Comparison of ENCODE assay signal across 14 cellular contexts in genomic region chr3:194072097-194072428, GRCh38.
A peak's percentile ranks its signal among the peaks of the same experiment; 100 is the strongest.
DNase-seq lines count a peak whose midpoint lies in the region; ATAC-seq and TF ChIP-seq lines count a peak whose summit lies in the region.
"Had no signal": no experiment of that assay in that cellular context is flagged by ENCODE, and none has a peak within 500 bp of the region (broad histone marks: within the 10 kb centered on the region; RNA-seq: fewer than 3 reads in every experiment).

No MANE protein-coding gene starts in this region.

- H2AFZ ChIP-seq in PC-3 (ENCODE audit: low read length), result no peak overlapping the region

- no peak for TF ChIP-seq CTCF in PC-3 (conservative IDR thresholded peaks at IDR 0.05; ENCODE audit: low read depth, low read length)

- no peaks in the 10 kb centered on the region for H3K36me3 Mint-ChIP-seq in activated naive CD4-positive, alpha-beta T cell treated with anti-CD3 and anti-CD28 coated beads for 36 hours (ENCODE audit: low read depth)
- no peaks in the 10 kb centered on the region for H3K36me3 Mint-ChIP-seq in stimulated activated memory B cell treated with anti-CD40 and anti-IgM and Interleukin-4, amounts not matched to agents 10 μg/mL and 1 μg/mL and 100 μg/mL, for 72 hours

- no peak overlapping the region for H3K4me3 Mint-ChIP-seq in activated naive CD4-positive, alpha-beta T cell treated with anti-CD3 and anti-CD28 coated beads for 36 hours
- H3K4me3 Mint-ChIP-seq in stimulated activated memory B cell treated with anti-CD40 and anti-IgM and Interleukin-4, amounts not matched to agents 10 μg/mL and 1 μg/mL and 100 μg/mL, for 72 hours, result peak overlapping the region; percentile 48

- peak; percentile 16 for DNase-seq in activated naive CD4-positive, alpha-beta T cell treated with anti-CD3 and anti-CD28 coated beads for 36 hours
- no peak for DNase-seq in activated naive CD4-positive, alpha-beta T cell (lab: John Stamatoyannopoulos, UW)
- peak; percentile 27 for DNase-seq in PC-3
- peak; percentile 59 for DNase-seq in glomerular visceral epithelial cell (ENCODE audit: extremely low spot score)
- no peak for DNase-seq in dermis blood vessel endothelial cell
- DNase-seq in NCI-H2107 treated with DMSO at 0.1 percent for 48 hours (lab: John Stamatoyannopoulos, UW; ENCODE audit: unreplicated experiment), result no peak
- DNase-seq: activated CD4-positive, alpha-beta T cell treated with anti-CD3 and anti-CD28 coated beads, Interleukin-2, amount 50 U/mL, for 4 hours; GF-D8; NCI-H1417; NCI-H748 treated with DMSO at 0.1 percent for 48 hours; SK-N-SH had no signal

- CTCF ChIA-PET in activated naive CD4-positive, alpha-beta T cell treated with anti-CD3 and anti-CD28 coated beads for 36 hours (lab: Charles Lee), result interaction anchor here (1.0 kb wide), 1 partner anchor 13 kb away, joined by 3 read pairs; no protein-coding TSS in a partner anchor
- CTCF ChIA-PET in PC-3 (lab: Charles Lee), result no interaction called here

- no peaks in the 10 kb centered on the region for H3K9me3 Mint-ChIP-seq in activated naive CD4-positive, alpha-beta T cell treated with anti-CD3 and anti-CD28 coated beads for 36 hours
- H3K9me3 Mint-ChIP-seq in stimulated activated memory B cell treated with anti-CD40 and anti-IgM and Interleukin-4, amounts not matched to agents 10 μg/mL and 1 μg/mL and 100 μg/mL, for 72 hours, result peaks cover 4% of the 10 kb centered on the region

- no peaks in the 10 kb centered on the region for H3K27me3 ChIP-seq in PC-3 (ENCODE audit: low read length)

- no peak for ATAC-seq in PC-3
- ATAC-seq in stimulated activated memory B cell treated with anti-CD40 and anti-IgM and Interleukin-4, amounts not matched to agents 10 μg/mL and 1 μg/mL and 100 μg/mL, for 72 hours, result no peak
- ATAC-seq in GM18861 (IDR thresholded peaks at IDR 0.05; ENCODE audit: unreplicated experiment), result no peak

- H3K4me2 ChIP-seq in PC-3 (ENCODE audit: low read length), result no peak overlapping the region; the same call in 1 of the 2 replicates

- no peaks in the 10 kb centered on the region for H3K9me2 ChIP-seq in PC-3 (replicated peaks; ENCODE audit: low read length)
- H3K9me2 ChIP-seq: SK-N-SH had no signal

- intact Hi-C loops in activated naive CD4-positive, alpha-beta T cell treated with anti-CD3 and anti-CD28 coated beads for 36 hours (cut with micrococcal nuclease), result no loop called here
- intact Hi-C loops in PC-3 (cut with micrococcal nuclease), result loop anchor here (5.0 to 10.0 kb wide), 2 partner anchors 243 to 290 kb away; no protein-coding TSS in a partner anchor

- H3K36me3 ChIP-seq in PC-3 (ENCODE audit: low read depth, low read length), result no peaks in the 10 kb centered on the region
- H3K36me3 ChIP-seq: neutrophil had no signal

- H3K9me3 ChIP-seq in PC-3 (ENCODE audit: low read length), result no peaks in the 10 kb centered on the region
- H3K9me3 ChIP-seq: neutrophil had no signal

- POLR2A ChIA-PET in PC-3 (lab: Charles Lee; ENCODE audit: unreplicated experiment), result interaction anchor here (0.6 kb wide), 2 partner anchors 67 to 112 kb away, joined by 4 read pairs; no protein-coding TSS in a partner anchor

- H3K4me3 ChIP-seq in PC-3 (ENCODE audit: low read length), result no peak overlapping the region

- H3K79me2 ChIP-seq in PC-3 (ENCODE audit: low read length), result no peaks in the 10 kb centered on the region

- H3K27ac Mint-ChIP-seq in activated naive CD4-positive, alpha-beta T cell treated with anti-CD3 and anti-CD28 coated beads for 36 hours, result no peak overlapping the region
- H3K27ac Mint-ChIP-seq in stimulated activated memory B cell treated with anti-CD40 and anti-IgM and Interleukin-4, amounts not matched to agents 10 μg/mL and 1 μg/mL and 100 μg/mL, for 72 hours, result peak overlapping the region; percentile 43

- H3K27me3 Mint-ChIP-seq in activated naive CD4-positive, alpha-beta T cell treated with anti-CD3 and anti-CD28 coated beads for 36 hours (ENCODE audit: low read depth), result peaks cover 19% of the 10 kb centered on the region
- no peaks in the 10 kb centered on the region for H3K27me3 Mint-ChIP-seq in stimulated activated memory B cell treated with anti-CD40 and anti-IgM and Interleukin-4, amounts not matched to agents 10 μg/mL and 1 μg/mL and 100 μg/mL, for 72 hours

- H3K4me1 ChIP-seq in PC-3 (ENCODE audit: insufficient read depth, low read length), result peaks cover 40% of the 10 kb centered on the region

- H3K4me1 Mint-ChIP-seq in activated naive CD4-positive, alpha-beta T cell treated with anti-CD3 and anti-CD28 coated beads for 36 hours (ENCODE audit: low read depth), result peaks cover 22% of the 10 kb centered on the region
- H3K4me1 Mint-ChIP-seq in stimulated activated memory B cell treated with anti-CD40 and anti-IgM and Interleukin-4, amounts not matched to agents 10 μg/mL and 1 μg/mL and 100 μg/mL, for 72 hours, result peaks cover 57% of the 10 kb centered on the region

- H3K9ac ChIP-seq in PC-3 (ENCODE audit: low read length), result no peak overlapping the region
- H3K9ac ChIP-seq: SK-N-SH had no signal

- no TSS peak for BruUV-seq in PC-3 (replicated peaks; lab: Mats Ljungman, UMichigan)

- H3K27ac ChIP-seq in PC-3 (ENCODE audit: low read length), result no peak overlapping the region
- H3K27ac ChIP-seq: neutrophil had no signal

- no peaks in the 10 kb centered on the region for H3F3A ChIP-seq in PC-3 (ENCODE audit: low read length, unreplicated experiment)

- no peaks in the 10 kb centered on the region for H4K20me1 ChIP-seq in PC-3 (ENCODE audit: low read length)

Comparison
In these comparisons a context has a peak if more than half of its experiments do, and no peak if none do; other contexts are left out.
1. DNase-seq: peak in activated naive CD4-positive, alpha-beta T cell treated with anti-CD3 and anti-CD28 coated beads for 36 hours (single experiment), PC-3 (single experiment) and glomerular visceral epithelial cell (single experiment); none in activated naive CD4-positive, alpha-beta T cell (0 of 4), dermis blood vessel endothelial cell (single experiment) and NCI-H2107 treated with DMSO at 0.1 percent for 48 hours (single experiment).